Comparison of ENCODE assay signal across 8 cellular contexts in genomic region chr20:45812157-45813005, GRCh38. TPM values are rescaled to one million over a fixed set of nuclear protein-coding genes. Genes with fewer than 3 reads are reported as not detected.
DNase-seq lines count a peak whose midpoint lies in the region; ATAC-seq and TF ChIP-seq lines count a peak whose summit lies in the region.

Gene UBE2C (plus strand): TSS chr20:45812644. CDS start chr20:45812696, 52 bp downstream.

- H3K36me3 ChIP-seq in kidney epithelial cell (ENCODE audit: control insufficient read depth, insufficient read depth, low read length), result peaks cover 5% of the 10 kb centered on the region

- H3K4me3 ChIP-seq in choroid plexus epithelial cell (ENCODE audit: low read depth, low read length) (peak within 1 kb of the TSS; percentile 78), kidney epithelial cell (ENCODE audit: low read depth, low read length) (peak within 1 kb of the TSS; percentile 75)

- peak; percentile 97 for ATAC-seq in HG03432 (IDR thresholded peaks at IDR 0.05; ENCODE audit: unreplicated experiment)

- DNase-seq in AG20443 (ENCODE audit: low spot score) (peak; percentile 98), NCI-H510A (lab: John Stamatoyannopoulos, UW) (peak; percentile 95), choroid plexus epithelial cell (ENCODE audit: low read depth) (peak; percentile 100), kidney epithelial cell (ENCODE audit: low read depth) (peak; percentile 94)
- peak; percentile 89 to 91 for DNase-seq in activated CD4-positive, alpha-beta T cell treated with anti-CD3 and anti-CD28 coated beads for 24 hours (ENCODE audit: low read depth in 2 of 2)
- DNase-seq in stimulated activated CD4-positive, alpha-beta T cell treated with anti-CD3 and anti-CD28 coated beads, Interleukin-15, amount 100 ng/mL, for 48 hours (ENCODE audit: low read depth in 2 of 2), result peak; percentile 94 to 95

- TF ChIP-seq CTCF in choroid plexus epithelial cell (conservative IDR thresholded peaks at IDR 0.05; ENCODE audit: low read depth, low read length) (no peak), kidney epithelial cell (IDR thresholded peaks at IDR 0.05; ENCODE audit: insufficient read depth, low read length, poor library complexity, severe bottlenecking) (no peak)

- H3K27me3 ChIP-seq in kidney epithelial cell (ENCODE audit: control insufficient read depth, insufficient read depth, low read length), result no peaks in the 10 kb centered on the region

- TF ChIP-seq POLR2A in GM19099 (IDR thresholded peaks at IDR 0.05; ENCODE audit: extremely low read depth, insufficient read length, low read depth), result peak; percentile 70

RNA-seq across cellular contexts. Expression of gene UBE2C, which starts in this region (rescaled TPM):
- total RNA-seq in kidney epithelial cell, result 25.9 and 31.3 TPM in 2 replicates

Comparison
In these comparisons a context has a peak if more than half of its experiments do, and no peak if none do; other contexts are left out.
1. Peak in every context shown above with its lines: DNase-seq, ATAC-seq and H3K4me3 ChIP-seq.